ENCODE assay signal across 22 cellular contexts in the genomic region with DNA sequence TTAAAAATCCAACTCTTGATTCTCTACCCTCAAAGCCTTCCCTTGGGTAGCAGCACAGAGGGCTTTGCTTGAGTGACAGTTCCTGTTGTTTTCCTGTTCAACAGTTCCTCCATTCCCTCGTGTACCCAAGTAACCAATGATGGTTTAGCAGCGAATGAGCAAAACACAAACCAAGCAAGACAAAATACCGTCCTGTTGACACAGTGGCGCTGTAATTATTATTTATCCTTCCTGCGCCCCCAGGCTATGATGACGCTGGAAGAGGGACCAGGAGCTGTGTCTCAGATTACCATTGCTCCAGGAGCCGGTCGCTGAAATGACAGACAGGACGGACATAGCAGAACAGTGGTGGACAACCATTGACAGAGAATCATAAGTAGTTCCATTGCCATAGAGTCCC.
A peak's percentile ranks its signal among the peaks of the same experiment; 100 is the strongest.
DNase-seq lines count a peak whose midpoint lies in the region; ATAC-seq lines count a peak whose summit lies in the region.
"Had no signal": no experiment of that assay in that cellular context is flagged by ENCODE, and none has a peak within 500 bp of the region (broad histone marks: within the 10 kb centered on the region; RNA-seq: fewer than 3 reads in every experiment).

No MANE protein-coding gene starts in this region.

- WGBS in trophoblast cell (ENCODE audit: extremely low coverage, insufficient coverage, insufficient read length) = no CpG with 5 or more reads among the region's 9 CpGs

- H3K79me1 ChIP-seq in trophoblast cell (ENCODE audit: low read length) = peaks cover 33% of the 10 kb centered on the region

- H3K9ac ChIP-seq in trophoblast cell (ENCODE audit: low read length) = no peak overlapping the region

- peaks cover 5% of the 10 kb centered on the region for H3K9me3 ChIP-seq in trophoblast cell (ENCODE audit: insufficient read depth, low read depth, low read length)
- H3K9me3 ChIP-seq: A549, ascending aorta, left ventricle myocardium inferior, mucosa of descending colon had no signal

- H3K23ac ChIP-seq in trophoblast cell (ENCODE audit: low read length) = no peak overlapping the region

- no peak overlapping the region for H3K4me2 ChIP-seq in trophoblast cell (ENCODE audit: low read length)
- H3K4me2 ChIP-seq: A549 had no signal

- H3K14ac ChIP-seq in trophoblast cell (ENCODE audit: low read length) = no peak overlapping the region

- H2BK5ac ChIP-seq in trophoblast cell (ENCODE audit: low read depth, low read length, poor library complexity) = no peak overlapping the region

- DNase-seq in NCI-H526 (lab: John Stamatoyannopoulos, UW) (peak; percentile 19 to 46), NCI-H526 treated with DMSO at 0.1 percent for 48 hours (lab: John Stamatoyannopoulos, UW) (no peak), NCI-H1417 (lab: John Stamatoyannopoulos, UW) (peak; percentile 5 to 99 (median 95)), NCI-H510A (lab: John Stamatoyannopoulos, UW) (peak; percentile 73), trophoblast cell (peak; percentile 95 to 99), hypothalamus (lab: John Stamatoyannopoulos, UW) (no peak)
- DNase-seq: activated CD4-positive, alpha-beta memory T cell treated with anti-CD3 and anti-CD28 coated beads for 36 hours; activated naive CD4-positive, alpha-beta T cell treated with anti-CD3 and anti-CD28 coated beads for 36 hours; cerebellar nuclear complex; DMS79 treated with DMSO at 0.1 percent for 48 hours; effector CD4-positive, alpha-beta T cell; glutamatergic neuron; left ventricle myocardium inferior; MM.1S; mucosa of descending colon; stimulated activated CD8-positive, alpha-beta memory T cell treated with anti-CD3 and anti-CD28 coated beads, Interleukin-4, amount 100 ng/mL, for 48 hours; substantia nigra had no signal

- ATAC-seq in HG03175 (IDR thresholded peaks at IDR 0.05; ENCODE audit: unreplicated experiment) (no peak), GM18870 (IDR thresholded peaks at IDR 0.05; ENCODE audit: unreplicated experiment) (no peak)
- ATAC-seq: A549, mucosa of descending colon, Right ventricle myocardium inferior had no signal

- H3K4me3 ChIP-seq in trophoblast cell (ENCODE audit: low read depth, low read length) = no peak overlapping the region
- H3K4me3 ChIP-seq: A549, ascending aorta, left ventricle myocardium inferior, mucosa of descending colon had no signal

- no peak overlapping the region for H2BK12ac ChIP-seq in trophoblast cell (ENCODE audit: low read length)

- no peak overlapping the region for H4K8ac ChIP-seq in trophoblast cell (ENCODE audit: low read depth, low read length)

- no peak overlapping the region for H3K18ac ChIP-seq in trophoblast cell (ENCODE audit: low read length)

- peak overlapping the region; percentile 69 for H3K27ac ChIP-seq in trophoblast cell (ENCODE audit: low read depth, low read length)
- H3K27ac ChIP-seq: A549, ascending aorta, left ventricle myocardium inferior had no signal

- no peak overlapping the region for H2BK120ac ChIP-seq in trophoblast cell (ENCODE audit: insufficient read depth, low read length, poor library complexity)

- H3K36me3 ChIP-seq in trophoblast cell (ENCODE audit: control insufficient read depth in 1 of 2, insufficient read depth in 2 of 2, low read length in 2 of 2) = no peaks in the 10 kb centered on the region
- H3K36me3 ChIP-seq: ascending aorta, left ventricle myocardium inferior had no signal

- no peak overlapping the region for H4K12ac ChIP-seq in trophoblast cell (ENCODE audit: low read depth, low read length)

- H2AK5ac ChIP-seq in trophoblast cell (ENCODE audit: low read length) = no peak overlapping the region

- H3K4ac ChIP-seq in trophoblast cell (ENCODE audit: low read depth, low read length) = no peak overlapping the region

- H3K4me1 ChIP-seq in trophoblast cell (ENCODE audit: control insufficient read depth in 1 of 2, insufficient read depth in 2 of 2, low read length in 2 of 2) = peaks cover 6 to 12% of the 10 kb centered on the region in 2 experiments
- H3K4me1 ChIP-seq: A549, ascending aorta had no signal

- H2AFZ ChIP-seq in trophoblast cell (ENCODE audit: insufficient read depth, low read length, poor library complexity) = no peak overlapping the region

- H4K91ac ChIP-seq in trophoblast cell (ENCODE audit: low read depth, low read length) = no peak overlapping the region

- no peaks in the 10 kb centered on the region for H3K79me2 ChIP-seq in trophoblast cell (ENCODE audit: control insufficient read depth, insufficient read depth, low read length, poor library complexity)

- no peaks in the 10 kb centered on the region for H3K27me3 ChIP-seq in trophoblast cell (ENCODE audit: insufficient read depth, low read length)
- H3K27me3 ChIP-seq: ascending aorta had no signal

Comparison
In these comparisons a context has a peak if more than half of its experiments do, and no peak if none do; other contexts are left out.
1. DNase-seq: peak in NCI-H526 (2 of 2), NCI-H1417 (3 of 3), NCI-H510A (single experiment) and trophoblast cell (2 of 2); none in NCI-H526 treated with DMSO at 0.1 percent for 48 hours (single experiment) and hypothalamus (0 of 51).